Comparison of ENCODE assay signal across 15 cellular contexts in the genomic region with DNA sequence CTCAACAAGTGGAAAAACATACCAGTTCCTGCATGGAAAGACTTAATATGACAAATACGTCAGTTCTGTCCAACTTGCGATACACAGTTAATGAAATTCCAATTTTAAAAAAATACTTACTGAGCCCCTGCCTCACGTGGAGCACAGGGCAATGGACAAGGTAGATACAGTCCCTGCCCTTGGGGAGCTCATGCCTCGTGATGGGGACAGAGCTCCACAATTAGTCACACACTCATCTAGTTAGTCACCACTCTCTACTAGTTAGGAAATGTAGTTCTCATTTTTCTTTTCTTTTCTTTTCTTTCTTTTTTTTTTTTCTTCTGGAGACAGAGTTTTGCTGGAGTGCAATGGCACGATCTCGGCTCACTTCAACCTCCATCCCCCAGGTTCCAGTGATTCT.
DNase-seq lines count a peak whose midpoint lies in the region; ATAC-seq and TF ChIP-seq lines count a peak whose summit lies in the region.
"Had no signal": no experiment of that assay in that cellular context is flagged by ENCODE, and none has a peak within 500 bp of the region (broad histone marks: within the 10 kb centered on the region; RNA-seq: fewer than 3 reads in every experiment).

No MANE protein-coding gene starts in this region.

- H3K27me3 Mint-ChIP-seq in nephron progenitor cell (ENCODE audit: low read depth, poor library complexity) = peaks cover 13% of the 10 kb centered on the region

- no peaks in the 10 kb centered on the region for H3K36me3 Mint-ChIP-seq in nephron progenitor cell (ENCODE audit: low read depth)
- H3K36me3 Mint-ChIP-seq: CD8-positive, alpha-beta memory T cell had no signal

- H3K4me3 ChIP-seq in coronary artery = no peak overlapping the region
- H3K4me3 ChIP-seq: BLaER1, GM23338 had no signal

- no peak for ATAC-seq in stimulated activated naive CD8-positive, alpha-beta T cell treated with anti-CD3 and anti-CD28 coated beads, Interleukin-15, Interleukin-2, amounts not matched to agents 100 U/mL and 50 U/mL, for 24 hours
- no peak for ATAC-seq in GM19397 (IDR thresholded peaks at IDR 0.05; ENCODE audit: unreplicated experiment)
- ATAC-seq: GM23338 had no signal

- H3K27ac Mint-ChIP-seq in nephron progenitor cell = peak overlapping the region; percentile 84
- H3K27ac Mint-ChIP-seq: CD8-positive, alpha-beta memory T cell; GM23338 had no signal

- TF ChIP-seq CTCF in coronary artery (IDR thresholded peaks at IDR 0.05) (no peak), nephron progenitor cell (IDR thresholded peaks at IDR 0.05) (no peak)

- no peaks in the 10 kb centered on the region for H3K9me3 Mint-ChIP-seq in nephron progenitor cell
- H3K9me3 Mint-ChIP-seq: CD8-positive, alpha-beta memory T cell; GM23338 had no signal

- no peak overlapping the region for H3K27ac ChIP-seq in coronary artery
- H3K27ac ChIP-seq: BLaER1 had no signal

- DNase-seq in activated CD8-positive, alpha-beta memory T cell treated with anti-CD3 and anti-CD28 coated beads for 24 hours = peak; percentile 13
- DNase-seq in activated CD8-positive, alpha-beta memory T cell treated with anti-CD3 and anti-CD28 coated beads, Interleukin-2, amount 50 U/mL, for 4 hours = no peak
- DNase-seq in coronary artery (ENCODE audit: low spot score) (peak; percentile 9), nephron progenitor cell (no peak), ureter (ENCODE audit: low spot score) (peak; percentile 3)
- no peak for DNase-seq in stimulated activated naive CD8-positive, alpha-beta T cell treated with anti-CD3 and anti-CD28 coated beads, Interleukin-15, Interleukin-2, amounts not matched to agents 100 U/mL and 50 U/mL, for 24 hours
- DNase-seq: 8988T; AML-193; CD8-positive, alpha-beta memory T cell; DND-41; GDM1; H7 had no signal

- H3K4me3 Mint-ChIP-seq in nephron progenitor cell = no peak overlapping the region
- H3K4me3 Mint-ChIP-seq: CD8-positive, alpha-beta memory T cell; GM23338 had no signal

- peaks cover 28% of the 10 kb centered on the region for H3K4me1 Mint-ChIP-seq in nephron progenitor cell
- H3K4me1 Mint-ChIP-seq: CD8-positive, alpha-beta memory T cell; GM23338 had no signal

Comparison
In these comparisons a context has a peak if more than half of its experiments do, and no peak if none do; other contexts are left out.
1. DNase-seq: peak in activated CD8-positive, alpha-beta memory T cell treated with anti-CD3 and anti-CD28 coated beads for 24 hours (single experiment), coronary artery (single experiment) and ureter (single experiment); none in activated CD8-positive, alpha-beta memory T cell treated with anti-CD3 and anti-CD28 coated beads, Interleukin-2, amount 50 U/mL, for 4 hours (single experiment), nephron progenitor cell (single experiment) and stimulated activated naive CD8-positive, alpha-beta T cell treated with anti-CD3 and anti-CD28 coated beads, Interleukin-15, Interleukin-2, amounts not matched to agents 100 U/mL and 50 U/mL, for 24 hours (single experiment).